Comparison of ENCODE assay signal across 4 cellular contexts in the genomic region with DNA sequence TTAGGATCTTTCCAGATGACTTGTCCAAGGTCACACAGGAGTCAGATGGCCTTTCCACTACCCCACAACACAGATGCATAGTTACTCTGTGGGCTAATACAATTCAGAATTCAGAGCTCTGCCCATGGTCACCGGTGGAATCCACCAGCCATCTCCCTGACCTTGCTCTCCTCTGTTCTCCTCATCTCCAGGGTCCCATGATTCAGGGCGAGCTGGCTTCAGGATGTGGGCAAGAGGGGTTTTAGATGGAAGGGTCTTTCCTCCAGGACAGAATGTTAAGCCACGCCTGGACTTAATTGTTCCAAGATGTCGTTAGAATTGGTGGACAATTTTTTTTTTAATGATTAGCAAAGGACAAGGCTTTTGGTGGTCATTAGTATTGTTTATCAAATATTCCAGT.
"Had no signal": no experiment of that assay in that cellular context is flagged by ENCODE, and none has a peak within 500 bp of the region (broad histone marks: within the 10 kb centered on the region; RNA-seq: fewer than 3 reads in every experiment).

No MANE protein-coding gene starts in this region.

- ATAC-seq: GM23338 had no signal

- H3K4me2 ChIP-seq: GM23338 had no signal

- H2AFZ ChIP-seq: GM23338 had no signal

- H3K4me3 ChIP-seq: GM23338 had no signal

- DNase-seq: H9, HCEC 1CT, KBM-7 had no signal
